Comparison of ENCODE assay signal across 13 cellular contexts in the genomic region with DNA sequence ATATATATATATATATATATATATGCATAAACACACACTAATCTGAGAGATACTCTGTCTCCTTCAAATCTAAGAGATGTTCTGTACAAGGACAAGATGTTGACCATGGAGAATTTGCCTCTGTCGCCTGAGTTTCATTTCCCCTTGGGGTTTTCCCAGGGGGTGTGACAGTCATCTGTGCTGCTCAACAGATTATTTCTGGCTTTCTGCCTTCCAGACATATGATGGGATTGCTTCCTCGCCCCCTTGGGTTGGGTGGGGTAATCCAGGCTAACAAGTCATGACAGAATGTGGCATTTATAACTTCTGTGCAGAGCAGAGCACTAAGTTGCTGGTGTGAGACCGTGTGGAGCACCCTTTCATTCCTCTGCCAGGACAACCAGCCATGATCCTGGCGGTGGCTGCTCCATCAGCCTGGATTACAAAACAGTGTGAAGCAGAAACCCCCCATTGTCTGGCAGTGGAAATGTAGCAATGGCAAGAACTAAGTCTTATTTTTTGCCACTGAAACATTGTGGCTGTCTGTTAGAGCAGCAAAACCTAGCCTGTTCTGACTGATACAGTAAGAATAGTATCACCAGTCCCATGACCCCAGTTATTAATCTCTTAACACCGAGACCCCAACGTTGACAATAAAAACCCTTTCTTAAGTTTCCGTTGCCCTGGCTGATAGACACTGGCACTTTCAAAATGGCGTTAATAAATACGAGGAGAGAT. TPM values are rescaled to one million over a fixed set of nuclear protein-coding genes. Genes with fewer than 3 reads are reported as not detected.
DNase-seq lines count a peak whose midpoint lies in the region; ATAC-seq and TF ChIP-seq lines count a peak whose summit lies in the region.
"Had no signal": no experiment of that assay in that cellular context is flagged by ENCODE, and none has a peak within 500 bp of the region (broad histone marks: within the 10 kb centered on the region; RNA-seq: fewer than 3 reads in every experiment).

No MANE protein-coding gene starts in this region.

- CTCF ChIA-PET in Caco-2 (lab: Charles Lee), result interaction anchor here (0.6 kb wide), 1 partner anchor 142 kb away, joined by 3 read pairs; no protein-coding TSS in a partner anchor

- peak overlapping the region in 1 of 4 donors; percentile 64 for H3K27ac ChIP-seq in Peyer's patch
- H3K27ac ChIP-seq: suprapubic skin had no signal

- no peaks in the 10 kb centered on the region for H3K9me3 ChIP-seq in Peyer's patch
- H3K9me3 ChIP-seq in Caco-2, result peaks cover 6% of the 10 kb centered on the region; the same call in 1 of the 2 replicates
- H3K9me3 ChIP-seq: BE2C, suprapubic skin had no signal

- H3K27ac Mint-ChIP-seq in CD14-positive monocyte, result peak overlapping the region; percentile 62 to 92 (median 88)
- no peak overlapping the region for H3K27ac Mint-ChIP-seq in Caco-2 (ENCODE audit: unreplicated experiment)
- H3K27ac Mint-ChIP-seq: activated naive CD8-positive, alpha-beta T cell had no signal

- no peak for TF ChIP-seq POLR2A in Peyer's patch (IDR thresholded peaks at IDR 0.05)

- H3K4me3 ChIP-seq in Peyer's patch, result no peak overlapping the region
- H3K4me3 ChIP-seq in Caco-2 (ENCODE audit: low read depth, low read length), result no peak overlapping the region
- H3K4me3 ChIP-seq: suprapubic skin had no signal

- peaks cover 0 to 6% (median 0%) of the 10 kb centered on the region in 4 donors for H3K4me1 ChIP-seq in Peyer's patch
- H3K4me1 ChIP-seq in Caco-2, result peaks cover 9% of the 10 kb centered on the region
- H3K4me1 ChIP-seq: BE2C, suprapubic skin had no signal

- H3K27me3 ChIP-seq in Peyer's patch (no peaks in the 10 kb centered on the region), Caco-2 (replicated peaks; ENCODE audit: control insufficient read depth, insufficient read depth, low read length) (no peaks in the 10 kb centered on the region)
- H3K27me3 ChIP-seq: BE2C, suprapubic skin had no signal

- H3K4me1 Mint-ChIP-seq in CD14-positive monocyte, result peaks cover 13% of the 10 kb centered on the region
- H3K4me1 Mint-ChIP-seq in Caco-2 (ENCODE audit: low read depth, unreplicated experiment), result peaks cover 14% of the 10 kb centered on the region

- POLR2A ChIA-PET in Caco-2 (lab: Charles Lee), result no interaction called here

- TF ChIP-seq CTCF in CD14-positive monocyte (IDR thresholded peaks at IDR 0.05) (no peak), Peyer's patch (IDR thresholded peaks at IDR 0.05) (no peak), Caco-2 (IDR thresholded peaks at IDR 0.05; ENCODE audit: insufficient read depth in 1 of 2, low read depth in 1 of 2, low read length in 1 of 2, severe bottlenecking in 1 of 2, unreplicated experiment in 1 of 2) (no peak)

- peaks cover 1 to 6% (median 2%) of the 10 kb centered on the region in 3 donors for H3K27me3 Mint-ChIP-seq in CD14-positive monocyte (ENCODE audit: low read depth in 3 of 3)
- H3K27me3 Mint-ChIP-seq in Caco-2 (ENCODE audit: insufficient read depth, unreplicated experiment), result no peaks in the 10 kb centered on the region

- ATAC-seq in GM19452 (IDR thresholded peaks at IDR 0.05; ENCODE audit: unreplicated experiment) (peak; percentile 73), HG03066 (IDR thresholded peaks at IDR 0.05; ENCODE audit: low read depth, unreplicated experiment) (peak; percentile 88)
- ATAC-seq: left ventricle myocardium superior had no signal

- no TSS peak for BruUV-seq in Caco-2 (replicated peaks; lab: Mats Ljungman, UMichigan)

- H3K36me3 Mint-ChIP-seq in CD14-positive monocyte, result no peaks in the 10 kb centered on the region
- H3K36me3 Mint-ChIP-seq in Caco-2 (ENCODE audit: insufficient read depth, unreplicated experiment), result peaks cover 5% of the 10 kb centered on the region
- H3K36me3 Mint-ChIP-seq: activated naive CD8-positive, alpha-beta T cell had no signal

- no peaks in the 10 kb centered on the region for H3K36me3 ChIP-seq in Peyer's patch
- no peaks in the 10 kb centered on the region for H3K36me3 ChIP-seq in Caco-2 (ENCODE audit: control insufficient read depth, insufficient read depth, low read length)
- H3K36me3 ChIP-seq: BE2C, suprapubic skin had no signal

- peak; percentile 80 for DNase-seq in CD14-positive monocyte (ENCODE audit: low spot score)
- DNase-seq in Peyer's patch, result peak in 2 of 3 donors; percentile 63 to 64
- DNase-seq in NCI-H1048 (lab: John Stamatoyannopoulos, UW), result no peak
- no peak for DNase-seq in stimulated activated CD4-positive, alpha-beta T cell treated with anti-CD3 and anti-CD28 coated beads, Interleukin-4, amount 100 ng/mL, for 4 hours
- no peak for DNase-seq in activated naive CD4-positive, alpha-beta T cell treated with Interleukin-2 at 50 U/mL for 16 hours
- no peak for DNase-seq in Caco-2
- DNase-seq: BE2C, left ventricle myocardium superior, NCI-H1694 treated with DMSO at 0.1 percent for 48 hours had no signal

- H3K4me3 Mint-ChIP-seq in CD14-positive monocyte, result peak overlapping the region; percentile 58 to 78
- no peak overlapping the region for H3K4me3 Mint-ChIP-seq in Caco-2 (ENCODE audit: unreplicated experiment)
- H3K4me3 Mint-ChIP-seq: activated naive CD8-positive, alpha-beta T cell had no signal

- intact Hi-C loops in CD14-positive monocyte (cut with micrococcal nuclease), result no loop called here
- intact Hi-C loops in Caco-2 (cut with micrococcal nuclease; ENCODE audit: unreplicated experiment), result no loop called here

- H3K9me3 Mint-ChIP-seq in CD14-positive monocyte (peaks cover 0 to 2% (median 0%) of the 10 kb centered on the region in 7 donors), Caco-2 (ENCODE audit: unreplicated experiment) (peaks cover 7% of the 10 kb centered on the region)

RNA-seq across cellular contexts. Expression of a gene that starts 13.7 kb away (rescaled TPM):
- 1 to 10 TPM; 6.7 to 7.7 TPM for polyA plus RNA-seq in CD14-positive monocyte
- total RNA-seq in Peyer's patch, result 10 to 100 TPM; 15.0 to 52.8 (median 19.3) TPM
- 34.1 and 35.6 TPM in 2 replicates for total RNA-seq in Caco-2 (2022)

Comparison
In these comparisons a context has a peak if more than half of its experiments do, and no peak if none do; other contexts are left out.
1. DNase-seq: peak in CD14-positive monocyte (single experiment) and Peyer's patch (2 of 3); none in NCI-H1048 (single experiment), stimulated activated CD4-positive, alpha-beta T cell treated with anti-CD3 and anti-CD28 coated beads, Interleukin-4, amount 100 ng/mL, for 4 hours (0 of 2), activated naive CD4-positive, alpha-beta T cell treated with Interleukin-2 at 50 U/mL for 16 hours (single experiment) and Caco-2 (0 of 2).